Comparison of ENCODE assay signal across 8 cellular contexts in the genomic region with DNA sequence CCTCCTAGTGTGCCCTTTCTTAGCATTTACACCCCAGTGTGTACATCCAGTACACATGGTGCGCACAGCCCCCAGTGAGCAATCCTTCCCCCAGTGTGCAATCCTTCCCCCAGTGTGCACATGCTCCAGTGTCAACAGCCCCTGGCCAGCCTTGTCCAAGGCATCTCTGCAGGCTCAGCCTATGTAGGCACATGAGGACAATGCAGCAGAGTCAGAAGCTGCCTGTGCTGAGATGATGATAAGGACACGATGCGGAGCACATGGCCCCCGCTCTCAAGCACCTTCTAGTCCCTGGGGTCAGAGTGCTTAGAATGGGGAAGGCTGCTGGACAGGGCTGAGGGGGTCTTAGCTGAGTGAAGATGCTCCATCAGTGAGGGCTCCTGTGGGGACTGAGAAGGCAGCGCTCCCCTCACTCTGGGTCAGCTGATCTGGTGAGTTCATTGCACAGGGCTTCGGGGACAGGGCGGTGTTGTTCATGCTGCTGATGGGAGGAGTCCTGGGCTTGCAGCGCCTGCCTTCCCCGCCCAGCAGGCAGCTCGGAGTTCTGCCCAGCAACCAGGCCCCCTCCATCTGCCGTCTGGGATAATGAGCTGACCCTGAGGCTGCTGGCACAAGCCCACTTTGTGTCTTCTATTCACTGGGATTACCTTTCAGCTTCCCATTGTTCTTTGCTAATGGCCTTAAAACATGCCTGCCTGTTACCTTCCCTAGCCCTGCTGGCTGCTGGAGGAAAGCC.
DNase-seq lines count a peak whose midpoint lies in the region; ATAC-seq and TF ChIP-seq lines count a peak whose summit lies in the region.

No MANE protein-coding gene starts in this region.

- H3K9me3 ChIP-seq in body of pancreas (no peaks in the 10 kb centered on the region), right lobe of liver (no peaks in the 10 kb centered on the region)

- H3K9me3 Mint-ChIP-seq in stimulated activated naive CD8-positive, alpha-beta T cell treated with anti-CD3 and anti-CD28 coated beads, Interleukin-15, amount 100 ng/mL, for 72 hours, result peaks cover 8 to 10% of the 10 kb centered on the region in 2 donors
- H3K9me3 Mint-ChIP-seq in Calu3 (ENCODE audit: low read depth, unreplicated experiment), result peaks cover 2% of the 10 kb centered on the region

- TF ChIP-seq CTCF in body of pancreas (IDR thresholded peaks at IDR 0.05) (no peak), right lobe of liver (IDR thresholded peaks at IDR 0.05) (no peak), Calu3 (IDR thresholded peaks at IDR 0.05; ENCODE audit: unreplicated experiment) (no peak)

- H3K36me3 ChIP-seq in body of pancreas (replicated peaks in 1 of 2; ENCODE audit: insufficient read depth in 1 of 2, low read depth in 2 of 2) (no peaks in the 10 kb centered on the region), right lobe of liver (no peaks in the 10 kb centered on the region)

- intact Hi-C loops in body of pancreas (cut with DNase I) (no loop called here), right lobe of liver (cut with DNase I) (no loop called here), Calu3 (cut with micrococcal nuclease; ENCODE audit: unreplicated experiment) (no loop called here)

- TF ChIP-seq POLR2A in body of pancreas (IDR thresholded peaks at IDR 0.05) (no peak), right lobe of liver (IDR thresholded peaks at IDR 0.05) (no peak)

- H3K27me3 ChIP-seq in body of pancreas (no peaks in the 10 kb centered on the region), right lobe of liver (no peaks in the 10 kb centered on the region)

- no peaks in the 10 kb centered on the region for H3K36me3 Mint-ChIP-seq in Calu3 (ENCODE audit: insufficient read depth, unreplicated experiment)

- peak; percentile 31 for ATAC-seq in stimulated activated naive CD8-positive, alpha-beta T cell treated with anti-CD3 and anti-CD28 coated beads, Interleukin-15, amount 100 ng/mL, for 72 hours
- no peak for ATAC-seq in stimulated activated naive CD8-positive, alpha-beta T cell treated with anti-CD3 and anti-CD28 coated beads, Interleukin-15, Interleukin-2, amounts not matched to agents 100 U/mL and 50 U/mL, for 24 hours
- no peak for ATAC-seq in body of pancreas
- ATAC-seq in right lobe of liver, result peak in 3 of 4 donors; percentile 13 to 65 (median 49)
- ATAC-seq in HG02678 (IDR thresholded peaks at IDR 0.05; ENCODE audit: unreplicated experiment), result no peak
- ATAC-seq in HG03025 (IDR thresholded peaks at IDR 0.05; ENCODE audit: low FRiP score, unreplicated experiment), result no peak

- H3K4me3 Mint-ChIP-seq in stimulated activated naive CD8-positive, alpha-beta T cell treated with anti-CD3 and anti-CD28 coated beads, Interleukin-15, amount 100 ng/mL, for 72 hours, result no peak overlapping the region
- H3K4me3 Mint-ChIP-seq in Calu3 (ENCODE audit: low read depth, unreplicated experiment), result no peak overlapping the region

- H3K27ac Mint-ChIP-seq in stimulated activated naive CD8-positive, alpha-beta T cell treated with anti-CD3 and anti-CD28 coated beads, Interleukin-15, amount 100 ng/mL, for 72 hours, result no peak overlapping the region
- no peak overlapping the region for H3K27ac Mint-ChIP-seq in Calu3 (ENCODE audit: unreplicated experiment)

- peaks cover 66% of the 10 kb centered on the region for H3K4me1 ChIP-seq in body of pancreas
- H3K4me1 ChIP-seq in right lobe of liver, result peaks cover 0 to 38% (median 13%) of the 10 kb centered on the region in 4 donors

- H3K4me3 ChIP-seq in body of pancreas (no peak overlapping the region), right lobe of liver (no peak overlapping the region)

- no peaks in the 10 kb centered on the region for H3K4me1 Mint-ChIP-seq in stimulated activated naive CD8-positive, alpha-beta T cell treated with anti-CD3 and anti-CD28 coated beads, Interleukin-15, amount 100 ng/mL, for 72 hours
- H3K4me1 Mint-ChIP-seq in Calu3 (ENCODE audit: low read depth, unreplicated experiment), result peaks cover 10% of the 10 kb centered on the region

- H3K27ac ChIP-seq in body of pancreas (peak overlapping the region; percentile 63 to 85 (median 78)), right lobe of liver (peak overlapping the region in 1 of 3 donors; percentile 66)

- H3K27me3 Mint-ChIP-seq in stimulated activated naive CD8-positive, alpha-beta T cell treated with anti-CD3 and anti-CD28 coated beads, Interleukin-15, amount 100 ng/mL, for 72 hours, result no peaks in the 10 kb centered on the region
- peaks cover 32% of the 10 kb centered on the region for H3K27me3 Mint-ChIP-seq in Calu3 (ENCODE audit: unreplicated experiment)

- CTCF ChIA-PET in Calu3 (lab: Charles Lee), result interaction anchor here (0.6 kb wide), 1 partner anchor 10 kb away, joined by 3 read pairs; no protein-coding TSS in a partner anchor

- no TSS peak for BruUV-seq in Calu3 (replicated peaks; lab: Mats Ljungman, UMichigan)

- 46 to 80% methylated on average over 2 to 11 of the region's 11 CpGs for WGBS in body of pancreas, 2 donors
- 82% methylated on average over 5 of the region's 11 CpGs for WGBS in right lobe of liver (ENCODE audit: insufficient coverage, low coverage, low lambda C conversion rate, missing lambda C conversion rate)

- no peak for DNase-seq in stimulated activated naive CD8-positive, alpha-beta T cell treated with anti-CD3 and anti-CD28 coated beads, Interleukin-15, amount 100 ng/mL, for 72 hours
- DNase-seq in stimulated activated naive CD8-positive, alpha-beta T cell treated with anti-CD3 and anti-CD28 coated beads, Interleukin-15, Interleukin-2, amounts not matched to agents 100 U/mL and 50 U/mL, for 24 hours, result no peak
- DNase-seq in body of pancreas (peak in 2 of 4 donors; percentile 38 to 43), right lobe of liver (no peak), activated gamma-delta T cell (lab: John Stamatoyannopoulos, UW) (no peak), Calu3 (no peak)

Comparison
In these comparisons a context has a peak if more than half of its experiments do, and no peak if none do; other contexts are left out.
1. ATAC-seq: peak in stimulated activated naive CD8-positive, alpha-beta T cell treated with anti-CD3 and anti-CD28 coated beads, Interleukin-15, amount 100 ng/mL, for 72 hours (single experiment) and right lobe of liver (3 of 4); none in stimulated activated naive CD8-positive, alpha-beta T cell treated with anti-CD3 and anti-CD28 coated beads, Interleukin-15, Interleukin-2, amounts not matched to agents 100 U/mL and 50 U/mL, for 24 hours (single experiment), body of pancreas (single experiment), HG02678 (single experiment) and HG03025 (single experiment).